ENCODE assay signal across 8 cellular contexts in genomic region chr1:28506907-28507246, GRCh38. TPM values are rescaled to one million over a fixed set of nuclear protein-coding genes. Genes with fewer than 3 reads are reported as not detected.
DNase-seq lines count a peak whose midpoint lies in the region; ATAC-seq, FAIRE-seq and TF ChIP-seq lines count a peak whose summit lies in the region.

No MANE protein-coding gene starts in this region.

- in situ Hi-C loops in HAP-1 (cut with MboI; ENCODE audit: low sequenced_read_pairs) = no loop called here

- peak overlapping the region; percentile 95 for H3K4me3 Mint-ChIP-seq in T-helper 17 cell

- H3K27ac ChIP-seq in gastroesophageal sphincter (peak overlapping the region; percentile 86 to 90 (median 89)), small intestine (ENCODE audit: low read depth in 1 of 2, low read length in 1 of 2) (peak overlapping the region; percentile 60 to 93)

- H3K4me3 ChIP-seq in HAP-1 (peak overlapping the region; percentile 86), gastroesophageal sphincter (peak overlapping the region; percentile 74 to 83), small intestine (ENCODE audit: low read depth in 1 of 2, low read length in 2 of 2) (peak overlapping the region; percentile 46 to 82)

- no peak for TF ChIP-seq CTCF in gastroesophageal sphincter (IDR thresholded peaks at IDR 0.05)

- 0 to 4% methylated on average over 9 to 14 of the region's 14 CpGs for WGBS in gastroesophageal sphincter (ENCODE audit: low coverage in 1 of 2), 2 donors
- 0 to 2% (median 2%) methylated on average over 14 of the region's 14 CpGs for WGBS in small intestine, 3 donors

- H3K4me1 ChIP-seq in HAP-1 (peaks cover 28% of the 10 kb centered on the region), gastroesophageal sphincter (peaks cover 4 to 62% (median 33%) of the 10 kb centered on the region in 3 donors), small intestine (ENCODE audit: control insufficient read depth in 2 of 2, insufficient read depth in 1 of 2, low read depth in 1 of 2, low read length in 1 of 2) (peaks cover 2 to 18% of the 10 kb centered on the region in 2 donors)

- H3K36me3 ChIP-seq in HAP-1 (replicated peaks) = peaks cover 60% of the 10 kb centered on the region
- H3K36me3 ChIP-seq in gastroesophageal sphincter = peaks cover 0 to 43% of the 10 kb centered on the region in 2 donors
- H3K36me3 ChIP-seq in small intestine (ENCODE audit: control insufficient read depth in 2 of 2, insufficient read depth in 2 of 2, low read length in 2 of 2) = peaks cover 8 to 16% of the 10 kb centered on the region in 2 donors

- H3K27me3 Mint-ChIP-seq in T-helper 17 cell = no peaks in the 10 kb centered on the region

- peaks cover 9% of the 10 kb centered on the region for H3K36me3 Mint-ChIP-seq in T-helper 17 cell (ENCODE audit: low read depth)

- FAIRE-seq in small intestine (lab: Jason Lieb, UNC) = no peak

- no peak for TF ChIP-seq POLR2A in gastroesophageal sphincter (IDR thresholded peaks at IDR 0.05)

- DNase-seq in HAP-1 (ENCODE audit: low spot score in 2 of 2) = no peak
- no peak for DNase-seq in T-helper 17 cell
- no peak for DNase-seq in small intestine
- no peak for DNase-seq in EL
- no peak for DNase-seq in SIG-M5 (lab: John Stamatoyannopoulos, UW)
- DNase-seq in UCSD-AML1 (lab: John Stamatoyannopoulos, UW; ENCODE audit: unreplicated experiment) = no peak

- no peak for TF ChIP-seq EP300 in gastroesophageal sphincter (IDR thresholded peaks at IDR 0.05)

- H3K27me3 ChIP-seq in HAP-1 (ENCODE audit: low read depth) (no peaks in the 10 kb centered on the region), gastroesophageal sphincter (no peaks in the 10 kb centered on the region), small intestine (ENCODE audit: control insufficient read depth in 2 of 2, insufficient read depth in 2 of 2, low read length in 2 of 2) (no peaks in the 10 kb centered on the region)

- no peak for ATAC-seq in T-helper 17 cell
- ATAC-seq in gastroesophageal sphincter = no peak
- ATAC-seq in HG02885 (IDR thresholded peaks at IDR 0.05; ENCODE audit: poor library complexity, unreplicated experiment) = no peak

- H3K9me3 ChIP-seq in HAP-1 (no peaks in the 10 kb centered on the region), T-helper 17 cell (ENCODE audit: control insufficient read depth, low read length, poor library complexity, severe bottlenecking) (peaks cover 7% of the 10 kb centered on the region), gastroesophageal sphincter (no peaks in the 10 kb centered on the region), small intestine (ENCODE audit: control insufficient read depth, low read depth) (no peaks in the 10 kb centered on the region)

- H3K27ac Mint-ChIP-seq in T-helper 17 cell = peak overlapping the region; percentile 99

- H3K4me1 Mint-ChIP-seq in T-helper 17 cell = peaks cover 45% of the 10 kb centered on the region

RNA-seq across cellular contexts. Expression of gene RCC1, which starts 1.0 kb away (rescaled TPM):
- total RNA-seq in T-helper 17 cell = 10 to 100 TPM; 10.7 to 15.1 TPM
- 10 to 100 TPM in 3 of 4 donors, 1 to 10 TPM in 1; 5.8 to 21.6 (median 12.7) TPM for total RNA-seq in gastroesophageal sphincter
- 10 to 100 TPM; 31.1 to 69.5 (median 33.3) TPM for polyA plus RNA-seq in small intestine

RNA-seq across cellular contexts. Expression of gene TRNAU1AP, which starts 46.0 kb away (rescaled TPM):
- 10 to 100 TPM; 24.5 to 27.9 TPM for total RNA-seq in T-helper 17 cell
- total RNA-seq in gastroesophageal sphincter = 10 to 100 TPM; 18.5 to 25.0 (median 21.8) TPM
- polyA plus RNA-seq in small intestine = 10 to 100 TPM; 16.3 to 25.9 (median 25.5) TPM
